ENCODE assay signal across 13 cellular contexts in the genomic region with DNA sequence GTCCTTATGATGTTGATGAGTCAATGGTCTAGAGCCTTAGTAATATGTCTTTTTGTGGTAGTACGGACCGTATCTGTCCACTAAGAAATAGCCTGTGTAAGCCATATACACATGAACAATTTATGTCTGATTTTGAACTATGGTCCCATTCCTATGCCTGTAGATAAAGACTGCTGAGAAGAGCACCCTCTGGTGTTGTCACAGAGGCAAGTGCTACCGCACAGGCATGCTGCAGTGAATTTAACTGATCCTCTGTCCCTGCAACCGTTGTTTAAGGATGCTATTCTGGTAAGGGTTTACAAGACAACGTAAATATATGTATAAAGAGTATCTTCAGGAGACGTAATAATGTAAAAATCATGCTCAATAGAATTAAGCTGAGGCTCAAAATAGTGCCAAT.
A peak's percentile ranks its signal among the peaks of the same experiment; 100 is the strongest.
DNase-seq lines count a peak whose midpoint lies in the region; ATAC-seq, FAIRE-seq and TF ChIP-seq lines count a peak whose summit lies in the region.
"Had no signal": no experiment of that assay in that cellular context is flagged by ENCODE, and none has a peak within 500 bp of the region (broad histone marks: within the 10 kb centered on the region; RNA-seq: fewer than 3 reads in every experiment).

No MANE protein-coding gene starts in this region.

- H3K9me3 ChIP-seq in uterus = no peaks in the 10 kb centered on the region

- TF ChIP-seq POLR2A in NB4 (IDR thresholded peaks at IDR 0.05; ENCODE audit: extremely low read depth, insufficient read length) (no peak), uterus (IDR thresholded peaks at IDR 0.05) (no peak)

- FAIRE-seq in bronchial epithelial cell (lab: Jason Lieb, UNC) = no peak
- FAIRE-seq: islet of Langerhans had no signal

- TF ChIP-seq CTCF in NB4 (IDR thresholded peaks at IDR 0.05; ENCODE audit: low read depth, low read length) (peak; percentile 49), bronchial epithelial cell (IDR thresholded peaks at IDR 0.05; ENCODE audit: insufficient read depth, low read length, severe bottlenecking) (peak; percentile 16), uterus (IDR thresholded peaks at IDR 0.05) (no peak)

- H3K4me1 ChIP-seq in uterus = no peaks in the 10 kb centered on the region
- H3K4me1 ChIP-seq: parathyroid adenoma had no signal

- peaks cover 5 to 6% of the 10 kb centered on the region in 2 donors for H3K27me3 Mint-ChIP-seq in stimulated activated naive B cell treated with anti-CD40 and anti-IgM and Interleukin-4, amounts not matched to agents 10 μg/mL and 1 μg/mL and 100 μg/mL, for 72 hours

- ATAC-seq in stimulated activated naive B cell treated with anti-CD40 and anti-IgM and Interleukin-4, amounts not matched to agents 10 μg/mL and 1 μg/mL and 100 μg/mL, for 72 hours (replicated peaks) = peak; percentile 29 to 46
- ATAC-seq in GM21515 (IDR thresholded peaks at IDR 0.05; ENCODE audit: unreplicated experiment) = no peak

- no peak overlapping the region for H3K4me3 Mint-ChIP-seq in stimulated activated naive B cell treated with anti-CD40 and anti-IgM and Interleukin-4, amounts not matched to agents 10 μg/mL and 1 μg/mL and 100 μg/mL, for 72 hours

- H3K4me1 Mint-ChIP-seq in stimulated activated naive B cell treated with anti-CD40 and anti-IgM and Interleukin-4, amounts not matched to agents 10 μg/mL and 1 μg/mL and 100 μg/mL, for 72 hours = no peaks in the 10 kb centered on the region

- intact Hi-C loops in uterus (cut with DNase I; ENCODE audit: low total_unique reads) = no loop called here

- H3K27ac Mint-ChIP-seq in stimulated activated naive B cell treated with anti-CD40 and anti-IgM and Interleukin-4, amounts not matched to agents 10 μg/mL and 1 μg/mL and 100 μg/mL, for 72 hours = no peak overlapping the region

- H3K27ac ChIP-seq in uterus = no peak overlapping the region
- H3K27ac ChIP-seq: parathyroid adenoma had no signal

- peak; percentile 2 to 20 for DNase-seq in SHP77 (lab: John Stamatoyannopoulos, UW)
- no peak for DNase-seq in SHP77 treated with DMSO at 0.1 percent for 48 hours (lab: John Stamatoyannopoulos, UW)
- peak; percentile 35 for DNase-seq in NB4 (ENCODE audit: low read depth)
- peak; percentile 5 for DNase-seq in bronchial epithelial cell (ENCODE audit: low read depth)
- no peak for DNase-seq in stimulated activated naive B cell treated with anti-CD40 and anti-IgM and Interleukin-4, amounts not matched to agents 10 μg/mL and 1 μg/mL and 100 μg/mL, for 72 hours
- DNase-seq in uterus = no peak
- no peak for DNase-seq in HK-2 (ENCODE audit: unreplicated experiment)
- DNase-seq: activated T-cell treated with anti-CD3 and anti-CD28 coated beads, Interleukin-2, amount 50 U/mL, for 48 hours; IMR-90; NCI-H187 had no signal

- H3K36me3 ChIP-seq in bronchial epithelial cell (ENCODE audit: control insufficient read depth, insufficient read depth, low read length) (no peaks in the 10 kb centered on the region), uterus (no peaks in the 10 kb centered on the region)

- no peaks in the 10 kb centered on the region for H3K36me3 Mint-ChIP-seq in stimulated activated naive B cell treated with anti-CD40 and anti-IgM and Interleukin-4, amounts not matched to agents 10 μg/mL and 1 μg/mL and 100 μg/mL, for 72 hours

- H3K27me3 ChIP-seq in bronchial epithelial cell (ENCODE audit: control insufficient read depth, insufficient read depth, low read length) (no peaks in the 10 kb centered on the region), uterus (no peaks in the 10 kb centered on the region)

- peaks cover 4% of the 10 kb centered on the region in 2 donors for H3K9me3 Mint-ChIP-seq in stimulated activated naive B cell treated with anti-CD40 and anti-IgM and Interleukin-4, amounts not matched to agents 10 μg/mL and 1 μg/mL and 100 μg/mL, for 72 hours

- no peak overlapping the region for H3K4me3 ChIP-seq in NB4 (ENCODE audit: low read depth, low read length)
- no peak overlapping the region for H3K4me3 ChIP-seq in bronchial epithelial cell (ENCODE audit: low read depth, low read length)
- no peak overlapping the region for H3K4me3 ChIP-seq in uterus

Comparison
In these comparisons a context has a peak if more than half of its experiments do, and no peak if none do; other contexts are left out.
1. DNase-seq: peak in SHP77 (2 of 2), NB4 (single experiment) and bronchial epithelial cell (single experiment); none in SHP77 treated with DMSO at 0.1 percent for 48 hours (single experiment), stimulated activated naive B cell treated with anti-CD40 and anti-IgM and Interleukin-4, amounts not matched to agents 10 μg/mL and 1 μg/mL and 100 μg/mL, for 72 hours (single experiment), uterus (0 of 2) and HK-2 (single experiment).
2. CTCF ChIP-seq: peak in NB4 (single experiment) and bronchial epithelial cell (single experiment); none in uterus (0 of 4).